In the genomic region with DNA sequence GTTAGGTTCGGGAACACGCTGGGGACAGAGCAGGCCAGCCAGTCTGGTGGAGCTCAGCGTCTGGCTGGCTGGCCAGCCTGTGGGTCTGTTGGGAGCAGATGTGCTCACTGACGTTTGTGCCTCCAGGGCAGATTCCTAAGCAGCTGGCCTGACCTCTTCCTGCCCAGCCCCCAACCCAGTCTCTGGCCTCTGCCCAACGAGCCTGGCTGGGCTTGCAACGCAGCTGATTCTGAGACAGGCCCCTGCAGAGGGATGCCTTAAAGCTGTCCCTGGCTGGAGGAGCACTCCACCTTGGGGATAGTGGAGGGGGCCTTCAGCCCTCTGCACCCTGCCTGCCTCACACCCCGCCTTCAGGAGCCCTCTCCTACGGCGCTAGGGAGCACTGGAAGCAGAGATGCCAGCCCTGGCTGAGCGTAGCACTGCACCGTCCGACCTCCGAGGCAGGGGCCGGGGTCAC, we compare ENCODE assay signal across 8 cellular contexts. TPM values are rescaled to one million over a fixed set of nuclear protein-coding genes. Genes with fewer than 3 reads are reported as not detected.
DNase-seq lines count a peak whose midpoint lies in the region; ATAC-seq and TF ChIP-seq lines count a peak whose summit lies in the region.

No MANE protein-coding gene starts in this region.

- intact Hi-C loops in heart right ventricle (cut with DNase I) = no loop called here
- intact Hi-C loops in left colon (cut with DNase I, micrococcal nuclease) = no loop called here

- ATAC-seq in heart right ventricle = peak; percentile 70 to 88 (median 82)
- ATAC-seq in left colon = no peak
- no peak for ATAC-seq in GM21367 (IDR thresholded peaks at IDR 0.05; ENCODE audit: unreplicated experiment)

- no peak for TF ChIP-seq CTCF in heart right ventricle (IDR thresholded peaks at IDR 0.05)

- H3K4me3 ChIP-seq in heart right ventricle = no peak overlapping the region

- 44% methylated on average over 14 of the region's 14 CpGs for WGBS in heart right ventricle, 2 donors

- H3K27ac ChIP-seq in heart right ventricle = peak overlapping the region in 9 of 10 donors; percentile 36 to 82 (median 60)

- H3K27me3 ChIP-seq in heart right ventricle = no peaks in the 10 kb centered on the region

- peaks cover 0 to 5% (median 0%) of the 10 kb centered on the region in 11 donors for H3K9me3 ChIP-seq in heart right ventricle

- H3K36me3 ChIP-seq in heart right ventricle = peaks cover 0 to 58% (median 8%) of the 10 kb centered on the region in 9 donors

- peak; percentile 61 for DNase-seq in GM04504 (ENCODE audit: low read depth)
- peak; percentile 47 for DNase-seq in T1000 (lab: John Stamatoyannopoulos, UW)
- DNase-seq in heart right ventricle = peak; percentile 79 to 89
- peak; percentile 28 for DNase-seq in retina
- DNase-seq in left colon = no peak
- DNase-seq in NCI-H2107 (lab: John Stamatoyannopoulos, UW) = no peak
- no peak for DNase-seq in AML-193 (lab: John Stamatoyannopoulos, UW)

- H3K4me1 ChIP-seq in heart right ventricle = peaks cover 29 to 99% (median 85%) of the 10 kb centered on the region in 9 donors

RNA-seq across cellular contexts. Expression of gene KLF13, which starts 46.0 kb away (rescaled TPM):
- total RNA-seq in heart right ventricle (100 to 1,000 TPM in 1 of 10 donors, 10 to 100 TPM in 9; 28.4 to 101 (median 49.4) TPM), left colon (100 to 1,000 TPM in 1 of 2 donors, 10 to 100 TPM in 1; 36.8 to 103 TPM)
- 10 to 100 TPM; 32.9 to 44.0 TPM for polyA plus RNA-seq in heart right ventricle

Comparison
In these comparisons a context has a peak if more than half of its experiments do, and no peak if none do; other contexts are left out.
1. DNase-seq: peak in GM04504 (single experiment), T1000 (single experiment), heart right ventricle (2 of 2) and retina (single experiment); none in left colon (0 of 2), NCI-H2107 (single experiment) and AML-193 (0 of 2).
2. ATAC-seq: peak in heart right ventricle (8 of 8); none in left colon (single experiment) and GM21367 (single experiment).